In the genomic region with DNA sequence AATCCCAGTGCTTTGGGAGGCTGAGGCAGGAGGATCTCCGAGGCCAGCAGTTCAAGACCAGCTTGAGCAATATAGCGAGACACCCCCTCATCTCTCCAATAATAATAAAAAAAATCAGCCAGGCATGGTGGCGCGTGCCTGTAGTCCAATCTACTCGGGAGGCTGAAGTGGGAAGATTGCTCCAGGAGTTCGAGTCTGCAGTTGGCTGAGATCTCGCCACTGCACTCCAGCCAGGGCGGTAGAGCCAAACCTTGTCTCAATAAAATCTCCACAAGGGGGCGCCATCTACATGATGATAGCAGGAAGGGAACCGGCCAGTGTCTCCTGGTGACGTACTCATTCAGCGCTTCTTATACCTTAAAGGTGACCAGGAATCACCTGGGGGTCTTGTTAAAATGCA, we compare ENCODE assay signal across 8 cellular contexts. TPM values are rescaled to one million over a fixed set of nuclear protein-coding genes. Genes with fewer than 3 reads are reported as not detected.
DNase-seq lines count a peak whose midpoint lies in the region; ATAC-seq and TF ChIP-seq lines count a peak whose summit lies in the region.

No MANE protein-coding gene starts in this region.

- no peak overlapping the region for H3K27ac ChIP-seq in left ventricle myocardium inferior (replicated peaks)

- TF ChIP-seq CTCF in left ventricle myocardium inferior (IDR thresholded peaks at IDR 0.05; ENCODE audit: borderline replicate concordance) = peak; percentile 79

- intact Hi-C loops in left ventricle myocardium inferior (cut with micrococcal nuclease) = loop anchor here (10.0 kb wide), 2 partner anchors 99 to 129 kb away; no protein-coding TSS in a partner anchor
- intact Hi-C loops in sciatic nerve (cut with DNase I) = no loop called here

- no peaks in the 10 kb centered on the region for H3K4me1 ChIP-seq in left ventricle myocardium inferior

- no peaks in the 10 kb centered on the region for H3K9me3 ChIP-seq in left ventricle myocardium inferior (replicated peaks)

- peak; percentile 45 to 68 for DNase-seq in NCI-H187 (lab: John Stamatoyannopoulos, UW)
- DNase-seq in T-helper 2 cell = peak in 4 of 5 experiments; percentile 47 to 76 (median 61)
- DNase-seq in amniotic epithelial cell (ENCODE audit: low read depth) = peak; percentile 69
- DNase-seq in left ventricle myocardium inferior = no peak
- peak; percentile 81 for DNase-seq in sciatic nerve (ENCODE audit: low spot score)

- ATAC-seq in GM18498 (IDR thresholded peaks at IDR 0.05; ENCODE audit: unreplicated experiment) = peak; percentile 58
- peak; percentile 87 for ATAC-seq in sciatic nerve
- ATAC-seq in HG02678 (IDR thresholded peaks at IDR 0.05; ENCODE audit: unreplicated experiment) = no peak
- no peak for ATAC-seq in GM18868 (IDR thresholded peaks at IDR 0.05; ENCODE audit: unreplicated experiment)

- H3K36me3 ChIP-seq in left ventricle myocardium inferior = no peaks in the 10 kb centered on the region

- no peaks in the 10 kb centered on the region for H3K27me3 ChIP-seq in left ventricle myocardium inferior (ENCODE audit: low read depth)

- H3K4me3 ChIP-seq in left ventricle myocardium inferior = no peak overlapping the region

RNA-seq across cellular contexts. Expression of a gene that starts 13.6 kb away (rescaled TPM):
- total RNA-seq in left ventricle myocardium inferior (3.9 TPM), sciatic nerve (33.3 TPM)

RNA-seq across cellular contexts. Expression of a gene that starts 21.4 kb away (rescaled TPM):
- total RNA-seq in left ventricle myocardium inferior = 12.2 TPM
- 28.2 TPM for total RNA-seq in sciatic nerve

RNA-seq across cellular contexts. Expression of a gene that starts 35.9 kb away (rescaled TPM):
- 0.38 TPM for total RNA-seq in left ventricle myocardium inferior
- 6.1 TPM for total RNA-seq in sciatic nerve

RNA-seq across cellular contexts. Expression of a gene that starts 39.7 kb away (rescaled TPM):
- 21.6 TPM for total RNA-seq in left ventricle myocardium inferior
- total RNA-seq in sciatic nerve = 42.4 TPM

RNA-seq across cellular contexts. Expression of a gene that starts 53.1 kb away (rescaled TPM):
- 8.1 TPM for total RNA-seq in left ventricle myocardium inferior
- 15.2 TPM for total RNA-seq in sciatic nerve

Comparison
In these comparisons a context has a peak if more than half of its experiments do, and no peak if none do; other contexts are left out.
1. ATAC-seq: peak in GM18498 (single experiment) and sciatic nerve (single experiment); none in HG02678 (single experiment) and GM18868 (single experiment).